ENCODE assay signal across 17 cellular contexts in genomic region chr3:87436781-87437543, GRCh38.
DNase-seq lines count a peak whose midpoint lies in the region; ATAC-seq, FAIRE-seq and TF ChIP-seq lines count a peak whose summit lies in the region.
"Had no signal": no experiment of that assay in that cellular context is flagged by ENCODE, and none has a peak within 500 bp of the region (broad histone marks: within the 10 kb centered on the region; RNA-seq: fewer than 3 reads in every experiment).

No MANE protein-coding gene starts in this region.

- DNase-seq in BJ (ENCODE audit: low read depth) (peak; percentile 19), HT1080 (ENCODE audit: low read depth) (peak; percentile 45), bronchial epithelial cell (ENCODE audit: low read depth) (peak; percentile 57), osteoblast (ENCODE audit: insufficient read length, low spot score, missing footprints) (no peak), gastrocnemius medialis (no peak), Right ventricle myocardium inferior (ENCODE audit: missing footprints) (no peak)
- no peak for DNase-seq in natural killer cell treated with Interleukin-12 subunit alpha and Interleukin-12 subunit beta and Interleukin-15 and Interleukin-18, amount 100 ng/mL, for 72 hours (ENCODE audit: low spot score)
- DNase-seq: activated CD4-positive, alpha-beta T cell treated with anti-CD3 and anti-CD28 coated beads for 36 hours; activated naive CD4-positive, alpha-beta T cell treated with Interleukin-2 at 50 U/mL for 16 hours; DMS153; KBM-7; mucosa of descending colon; NCI-H1092 treated with DMSO at 0.1 percent for 48 hours; NK-92 treated with Interleukin-12 subunit alpha and Interleukin-12 subunit beta, amount 100 ng/mL, for 24 hours; SJCRH30 had no signal

- H3K4me3 ChIP-seq in BJ (ENCODE audit: low read depth, low read length) (no peak overlapping the region), bronchial epithelial cell (ENCODE audit: low read depth, low read length) (no peak overlapping the region), osteoblast (ENCODE audit: insufficient read depth, low read length) (no peak overlapping the region), gastrocnemius medialis (no peak overlapping the region)
- H3K4me3 ChIP-seq: hepatocyte, mucosa of descending colon, SJCRH30 had no signal

- no peak for ATAC-seq in natural killer cell treated with Interleukin-12 subunit alpha and Interleukin-12 subunit beta and Interleukin-15 and Interleukin-18, amount 100 ng/mL, for 72 hours
- ATAC-seq in gastrocnemius medialis, result no peak
- ATAC-seq in Right ventricle myocardium inferior, result no peak
- ATAC-seq in HG03571 (IDR thresholded peaks at IDR 0.05; ENCODE audit: unreplicated experiment), result no peak

- H3K9me3 ChIP-seq in osteoblast (ENCODE audit: low read depth, low read length), result no peaks in the 10 kb centered on the region
- H3K9me3 ChIP-seq in gastrocnemius medialis, result no peaks in the 10 kb centered on the region
- H3K9me3 ChIP-seq: mucosa of descending colon, SJCRH30 had no signal

- no peaks in the 10 kb centered on the region for H3K4me1 Mint-ChIP-seq in natural killer cell treated with Interleukin-12 subunit alpha and Interleukin-12 subunit beta and Interleukin-15 and Interleukin-18, amount 100 ng/mL, for 72 hours (ENCODE audit: low read depth in 2 of 2)

- no peak for FAIRE-seq in bronchial epithelial cell (lab: Jason Lieb, UNC)

- H3K36me3 ChIP-seq in BJ (ENCODE audit: control insufficient read depth, insufficient read depth, low read length) (no peaks in the 10 kb centered on the region), bronchial epithelial cell (ENCODE audit: control insufficient read depth, insufficient read depth, low read length) (no peaks in the 10 kb centered on the region), osteoblast (ENCODE audit: insufficient read depth, low read length) (no peaks in the 10 kb centered on the region), gastrocnemius medialis (no peaks in the 10 kb centered on the region)
- H3K36me3 ChIP-seq: SJCRH30 had no signal

- CTCF ChIA-PET in BJ (lab: Yijun Ruan, JAX), result no interaction called here

- H3K4me1 ChIP-seq in osteoblast (ENCODE audit: insufficient read depth, low read length), result peaks cover 17% of the 10 kb centered on the region
- no peaks in the 10 kb centered on the region for H3K4me1 ChIP-seq in gastrocnemius medialis
- H3K4me1 ChIP-seq: SJCRH30 had no signal

- H3K27ac ChIP-seq in osteoblast (ENCODE audit: low read depth, low read length) (no peak overlapping the region), gastrocnemius medialis (no peak overlapping the region)
- H3K27ac ChIP-seq: hepatocyte, SJCRH30 had no signal

- no peaks in the 10 kb centered on the region for H3K27me3 ChIP-seq in BJ (ENCODE audit: control insufficient read depth, insufficient read depth, low read length)
- no peaks in the 10 kb centered on the region for H3K27me3 ChIP-seq in bronchial epithelial cell (ENCODE audit: control insufficient read depth, insufficient read depth, low read length)
- H3K27me3 ChIP-seq in osteoblast (ENCODE audit: insufficient read depth, low read length), result no peaks in the 10 kb centered on the region
- no peaks in the 10 kb centered on the region for H3K27me3 ChIP-seq in gastrocnemius medialis
- H3K27me3 ChIP-seq: hepatocyte, SJCRH30 had no signal

- TF ChIP-seq POLR2A in gastrocnemius medialis (IDR thresholded peaks at IDR 0.05), result no peak

- no peaks in the 10 kb centered on the region for H3K79me2 ChIP-seq in osteoblast (ENCODE audit: insufficient read depth, low read length)
- H3K79me2 ChIP-seq: hepatocyte had no signal

- TF ChIP-seq CTCF in BJ (IDR thresholded peaks at IDR 0.05; ENCODE audit: insufficient read depth, low read depth, low read length) (no peak), bronchial epithelial cell (IDR thresholded peaks at IDR 0.05; ENCODE audit: insufficient read depth, low read length, severe bottlenecking) (no peak), osteoblast (IDR thresholded peaks at IDR 0.05; ENCODE audit: extremely low read depth, low read depth, low read length) (no peak), gastrocnemius medialis (IDR thresholded peaks at IDR 0.05 in 4 of 5, conservative IDR thresholded peaks at IDR 0.05 in 1 of 5) (no peak)

- no peaks in the 10 kb centered on the region for H3K27me3 Mint-ChIP-seq in natural killer cell treated with Interleukin-12 subunit alpha and Interleukin-12 subunit beta and Interleukin-15 and Interleukin-18, amount 100 ng/mL, for 72 hours
- H3K27me3 Mint-ChIP-seq: activated CD4-positive, alpha-beta T cell treated with anti-CD3 and anti-CD28 coated beads for 36 hours had no signal

- no peaks in the 10 kb centered on the region for H4K20me1 ChIP-seq in osteoblast (ENCODE audit: insufficient read depth, low read length)

- no peak overlapping the region for H3K4me3 Mint-ChIP-seq in natural killer cell treated with Interleukin-12 subunit alpha and Interleukin-12 subunit beta and Interleukin-15 and Interleukin-18, amount 100 ng/mL, for 72 hours
- H3K4me3 Mint-ChIP-seq: activated CD4-positive, alpha-beta T cell treated with anti-CD3 and anti-CD28 coated beads for 36 hours had no signal

- POLR2A ChIA-PET in BJ (lab: Charles Lee), result no interaction called here

- H3K27ac Mint-ChIP-seq in natural killer cell treated with Interleukin-12 subunit alpha and Interleukin-12 subunit beta and Interleukin-15 and Interleukin-18, amount 100 ng/mL, for 72 hours, result no peak overlapping the region
- H3K27ac Mint-ChIP-seq: activated CD4-positive, alpha-beta T cell treated with anti-CD3 and anti-CD28 coated beads for 36 hours had no signal

- in situ Hi-C loops in gastrocnemius medialis (cut with MboI; ENCODE audit: low sequenced_read_pairs in 4 of 4), result no loop called here

- intact Hi-C loops in gastrocnemius medialis (cut with DNase I; ENCODE audit: low total_unique reads) (no loop called here), Right ventricle myocardium inferior (cut with DNase I) (no loop called here)

- H2AFZ ChIP-seq in osteoblast (ENCODE audit: low read length), result no peak overlapping the region
- H2AFZ ChIP-seq: hepatocyte had no signal

- peaks cover 8% of the 10 kb centered on the region for H3K9me3 Mint-ChIP-seq in natural killer cell treated with Interleukin-12 subunit alpha and Interleukin-12 subunit beta and Interleukin-15 and Interleukin-18, amount 100 ng/mL, for 72 hours

- H3K4me2 ChIP-seq in osteoblast (ENCODE audit: insufficient read depth, low read length), result peak overlapping the region; percentile 49
- H3K4me2 ChIP-seq: hepatocyte had no signal

- H3K36me3 Mint-ChIP-seq in natural killer cell treated with Interleukin-12 subunit alpha and Interleukin-12 subunit beta and Interleukin-15 and Interleukin-18, amount 100 ng/mL, for 72 hours, result no peaks in the 10 kb centered on the region

Comparison
In these comparisons a context has a peak if more than half of its experiments do, and no peak if none do; other contexts are left out.
1. DNase-seq: peak in BJ (single experiment), HT1080 (single experiment) and bronchial epithelial cell (single experiment); none in osteoblast (single experiment), natural killer cell treated with Interleukin-12 subunit alpha and Interleukin-12 subunit beta and Interleukin-15 and Interleukin-18, amount 100 ng/mL, for 72 hours (single experiment), gastrocnemius medialis (0 of 2) and Right ventricle myocardium inferior (single experiment).